34 cellular contexts compared by ENCODE assay signal in genomic region chr3:12465826-12466225, GRCh38.
"Had no signal": no experiment of that assay in that cellular context is flagged by ENCODE, and none has a peak within 500 bp of the region (broad histone marks: within the 10 kb centered on the region; RNA-seq: fewer than 3 reads in every experiment).

No MANE protein-coding gene starts in this region.

- H3K27me3 Mint-ChIP-seq: activated naive CD8-positive, alpha-beta T cell treated with anti-CD3 and anti-CD28 coated beads, Interleukin-2, amount 10 ng/mL, durations not matched to agents 7 days and 5 days had no signal

- H2AFZ ChIP-seq: hepatocyte had no signal

- H3K4me3 Mint-ChIP-seq: activated naive CD4-positive, alpha-beta T cell treated with anti-CD3 and anti-CD28 coated beads, Interleukin-2, amount 10 ng/mL, durations not matched to agents 7 days and 5 days; activated naive CD8-positive, alpha-beta T cell treated with anti-CD3 and anti-CD28 coated beads, Interleukin-2, amount 10 ng/mL, durations not matched to agents 7 days and 5 days; activated T-helper 1 cell treated with anti-CD3 and anti-CD28 coated beads, Interleukin-12 subunit alpha, Interleukin-12 subunit beta, Interleukin-2, Interleukin-4 antibody, amounts not matched to agents 30 ng/mL and 10 ng/mL and 1 ng/mL, durations not matched to agents 14 hours and 24 hours and 36 hours; brain; memory B cell; naive thymus-derived CD8-positive, alpha-beta T cell; stimulated activated naive B cell treated with anti-CD40 and anti-IgM and Interleukin-4, amounts not matched to agents 10 μg/mL and 1 μg/mL and 100 μg/mL, for 72 hours; T-helper 1 cell treated with Interleukin-12 subunit alpha and Interleukin-12 subunit beta and Interleukin-4 antibody, amounts not matched to agents 30 μg/mL and 1 μg/mL, for 36 hours had no signal

- DNase-seq: activated CD4-positive, alpha-beta T cell treated with anti-CD3 and anti-CD28 coated beads for 48 hours; activated CD4-positive, alpha-beta T cell treated with anti-CD3 and anti-CD28 coated beads, Interleukin-2, amount 50 U/mL, for 48 hours; activated CD8-positive, alpha-beta memory T cell treated with anti-CD3 and anti-CD28 coated beads, Interleukin-2, amount 50 U/mL, for 4 hours; activated gamma-delta T cell; activated naive CD4-positive, alpha-beta T cell treated with anti-CD3 and anti-CD28 coated beads, Interleukin-2, amount 10 ng/mL, durations not matched to agents 7 days and 5 days; activated naive CD8-positive, alpha-beta T cell treated with anti-CD3 and anti-CD28 coated beads, Interleukin-2, amount 10 ng/mL, durations not matched to agents 7 days and 5 days; activated T-cell treated with anti-CD3 and anti-CD28 coated beads, Interleukin-2, amount 50 U/mL, for 1 hour; cerebellar nuclear complex; colonic mucosa; effector memory CD4-positive, alpha-beta T cell; islet precursor cell; left colon; naive thymus-derived CD8-positive, alpha-beta T cell; pancreas; stimulated activated CD4-positive, alpha-beta T cell treated with anti-CD3 and anti-CD28 coated beads, Interleukin-1b, Interleukin-23, amount 100 ng/mL, for 48 hours; stimulated activated naive B cell treated with anti-CD40 and anti-IgM and Interleukin-4, amounts not matched to agents 10 μg/mL and 1 μg/mL and 100 μg/mL, for 72 hours; T1000; tibial artery; WERI-Rb-1 had no signal

- H3K36me3 ChIP-seq: ascending aorta, cardiac muscle cell, colonic mucosa, gastroesophageal sphincter, neutrophil, pancreas, right atrium auricular region, suprapubic skin, tibial artery, WERI-Rb-1 had no signal

- H3K4me2 ChIP-seq: hepatocyte, smooth muscle cell had no signal

- ATAC-seq: activated CD4-positive, CD25-positive, alpha-beta regulatory T cell treated with anti-CD3 and anti-CD28 coated beads, Interleukin-2, amount 50 U/mL, for 24 hours; gastroesophageal sphincter; left colon; naive thymus-derived CD8-positive, alpha-beta T cell; pancreas; psoas muscle; stimulated activated naive B cell treated with anti-CD40 and anti-IgM and Interleukin-4, amounts not matched to agents 10 μg/mL and 1 μg/mL and 100 μg/mL, for 72 hours had no signal

- H3K27me3 ChIP-seq: ascending aorta, cardiac muscle cell, colonic mucosa, dorsolateral prefrontal cortex, hepatocyte, neutrophil, pancreas, right atrium auricular region, suprapubic skin, tibial artery had no signal

- H3K9me3 ChIP-seq: ascending aorta, colonic mucosa, gastroesophageal sphincter, neutrophil, pancreas, psoas muscle, right atrium auricular region, suprapubic skin, tibial artery had no signal

- H3K27ac Mint-ChIP-seq: activated naive CD4-positive, alpha-beta T cell treated with anti-CD3 and anti-CD28 coated beads, Interleukin-2, amount 10 ng/mL, durations not matched to agents 7 days and 5 days; activated naive CD8-positive, alpha-beta T cell treated with anti-CD3 and anti-CD28 coated beads, Interleukin-2, amount 10 ng/mL, durations not matched to agents 7 days and 5 days; activated T-helper 1 cell treated with anti-CD3 and anti-CD28 coated beads, Interleukin-12 subunit alpha, Interleukin-12 subunit beta, Interleukin-2, Interleukin-4 antibody, amounts not matched to agents 30 ng/mL and 10 ng/mL and 1 ng/mL, durations not matched to agents 14 hours and 24 hours and 36 hours; brain; memory B cell; T-helper 1 cell treated with Interleukin-12 subunit alpha and Interleukin-12 subunit beta and Interleukin-4 antibody, amounts not matched to agents 30 μg/mL and 1 μg/mL, for 36 hours had no signal

- H3K27ac ChIP-seq: ascending aorta, cardiac muscle cell, colonic mucosa, dorsolateral prefrontal cortex, gastroesophageal sphincter, hepatocyte, neutrophil, pancreas, psoas muscle, right atrium auricular region, suprapubic skin, tibial artery, WERI-Rb-1 had no signal

- H3K79me2 ChIP-seq: hepatocyte had no signal

- H3K9me3 Mint-ChIP-seq: activated naive CD4-positive, alpha-beta T cell treated with anti-CD3 and anti-CD28 coated beads, Interleukin-2, amount 10 ng/mL, durations not matched to agents 7 days and 5 days; activated naive CD8-positive, alpha-beta T cell treated with anti-CD3 and anti-CD28 coated beads, Interleukin-2, amount 10 ng/mL, durations not matched to agents 7 days and 5 days; activated T-helper 1 cell treated with anti-CD3 and anti-CD28 coated beads, Interleukin-12 subunit alpha, Interleukin-12 subunit beta, Interleukin-2, Interleukin-4 antibody, amounts not matched to agents 30 ng/mL and 10 ng/mL and 1 ng/mL, durations not matched to agents 14 hours and 24 hours and 36 hours; brain; memory B cell; naive thymus-derived CD8-positive, alpha-beta T cell; stimulated activated naive B cell treated with anti-CD40 and anti-IgM and Interleukin-4, amounts not matched to agents 10 μg/mL and 1 μg/mL and 100 μg/mL, for 72 hours; T-helper 1 cell treated with Interleukin-12 subunit alpha and Interleukin-12 subunit beta and Interleukin-4 antibody, amounts not matched to agents 30 μg/mL and 1 μg/mL, for 36 hours had no signal

- H3K4me1 Mint-ChIP-seq: brain, memory B cell had no signal

- H3K4me3 ChIP-seq: ascending aorta, cardiac muscle cell, colonic mucosa, dorsolateral prefrontal cortex, gastroesophageal sphincter, hepatocyte, pancreas, psoas muscle, right atrium auricular region, smooth muscle cell, suprapubic skin, tibial artery had no signal

- H3K36me3 Mint-ChIP-seq: activated naive CD4-positive, alpha-beta T cell treated with anti-CD3 and anti-CD28 coated beads, Interleukin-2, amount 10 ng/mL, durations not matched to agents 7 days and 5 days; activated naive CD8-positive, alpha-beta T cell treated with anti-CD3 and anti-CD28 coated beads, Interleukin-2, amount 10 ng/mL, durations not matched to agents 7 days and 5 days; brain; memory B cell; naive thymus-derived CD8-positive, alpha-beta T cell; stimulated activated naive B cell treated with anti-CD40 and anti-IgM and Interleukin-4, amounts not matched to agents 10 μg/mL and 1 μg/mL and 100 μg/mL, for 72 hours had no signal

- H3K4me1 ChIP-seq: ascending aorta, gastroesophageal sphincter, pancreas, psoas muscle, suprapubic skin, tibial artery had no signal
